8 cellular contexts compared by ENCODE assay signal in genomic region chr6:113856011-113856551, GRCh38. TPM values are rescaled to one million over a fixed set of nuclear protein-coding genes. Genes with fewer than 3 reads are reported as not detected.
DNase-seq lines count a peak whose midpoint lies in the region; ATAC-seq and TF ChIP-seq lines count a peak whose summit lies in the region.

No MANE protein-coding gene starts in this region.

- DNase-seq in DMS53 (lab: John Stamatoyannopoulos, UW) (peak; percentile 82), M059J (ENCODE audit: low read depth) (peak; percentile 75), fibroblast of villous mesenchyme (ENCODE audit: low read depth) (peak; percentile 70), left lobe of liver (ENCODE audit: low spot score) (no peak)
- DNase-seq in stimulated activated naive CD4-positive, alpha-beta T cell treated with Interleukin-2 at 50 U/mL for 16 hours (lab: John Stamatoyannopoulos, UW) = no peak

- peaks cover 28 to 35% of the 10 kb centered on the region in 2 experiments for H3K4me1 ChIP-seq in neutrophil (ENCODE audit: control insufficient read depth in 1 of 2, insufficient read depth in 1 of 2, low read depth in 1 of 2, low read length in 1 of 2)

- H3K27ac ChIP-seq in neutrophil = peak overlapping the region; percentile 95

- no peaks in the 10 kb centered on the region for H3K27me3 ChIP-seq in neutrophil

- peak; percentile 3 for ATAC-seq in SK-N-SH treated with all-trans-retinoic acid at 6 μM for 48 hours
- ATAC-seq in GM21515 (IDR thresholded peaks at IDR 0.05; ENCODE audit: unreplicated experiment) = no peak
- ATAC-seq in left lobe of liver = no peak

- H3K4me3 ChIP-seq in fibroblast of villous mesenchyme (ENCODE audit: low read depth, low read length) = peak overlapping the region; percentile 97
- peak overlapping the region; percentile 98 for H3K4me3 ChIP-seq in neutrophil (ENCODE audit: low read depth in 1 of 2, low read length in 1 of 2)

- no peaks in the 10 kb centered on the region for H3K36me3 ChIP-seq in neutrophil

- H3K9me3 ChIP-seq in neutrophil = no peaks in the 10 kb centered on the region

- TF ChIP-seq CTCF in fibroblast of villous mesenchyme (IDR thresholded peaks at IDR 0.05; ENCODE audit: insufficient read depth, low read depth, low read length) = no peak
- no peak for TF ChIP-seq CTCF in neutrophil (IDR thresholded peaks at IDR 0.05)

TF ChIP-seq in SK-N-SH treated with all-trans-retinoic acid at 6 μM for 48 hours, 23 proteins besides CTCF, POLR2A, EP300 and RAD21:
- TF ChIP-seq ZFP3 (CRISPR knock-in tag; IDR thresholded peaks at IDR 0.05) (no peak), TSHZ2 (CRISPR knock-in tag; IDR thresholded peaks at IDR 0.05) (no peak), SNAI2 (CRISPR knock-in tag; IDR thresholded peaks at IDR 0.05) (no peak), ARNTL (CRISPR knock-in tag; IDR thresholded peaks at IDR 0.05; ENCODE audit: borderline replicate concordance, low read depth) (no peak), OSR1 (CRISPR knock-in tag; IDR thresholded peaks at IDR 0.05) (no peak), PPARA (CRISPR knock-in tag; IDR thresholded peaks at IDR 0.05; ENCODE audit: borderline replicate concordance) (no peak), ZNF8 (CRISPR knock-in tag; IDR thresholded peaks at IDR 0.05) (no peak)

RNA-seq across cellular contexts. Expression of gene MARCKS, which starts 1.1 kb away (rescaled TPM):
- total RNA-seq in M059J (2014; rRNA removed; shearing (Covaris generic)) = 115 and 184 TPM in 2 replicates
- total RNA-seq in fibroblast of villous mesenchyme (263 TPM in 2 replicates), left lobe of liver (8.1 TPM)

Comparison
In these comparisons a context has a peak if more than half of its experiments do, and no peak if none do; other contexts are left out.
1. DNase-seq: peak in DMS53 (single experiment), M059J (single experiment) and fibroblast of villous mesenchyme (single experiment); none in stimulated activated naive CD4-positive, alpha-beta T cell treated with Interleukin-2 at 50 U/mL for 16 hours (single experiment) and left lobe of liver (single experiment).
2. RNA of gene MARCKS, which starts 1.1 kb away (total RNA-seq): 263 TPM in fibroblast of villous mesenchyme and 115 to 184 TPM in M059J; 8.1 TPM in left lobe of liver (single experiment); every median in the first group is over 10 times any median in the second.